Comparison of ENCODE assay signal across 8 cellular contexts in the genomic region with DNA sequence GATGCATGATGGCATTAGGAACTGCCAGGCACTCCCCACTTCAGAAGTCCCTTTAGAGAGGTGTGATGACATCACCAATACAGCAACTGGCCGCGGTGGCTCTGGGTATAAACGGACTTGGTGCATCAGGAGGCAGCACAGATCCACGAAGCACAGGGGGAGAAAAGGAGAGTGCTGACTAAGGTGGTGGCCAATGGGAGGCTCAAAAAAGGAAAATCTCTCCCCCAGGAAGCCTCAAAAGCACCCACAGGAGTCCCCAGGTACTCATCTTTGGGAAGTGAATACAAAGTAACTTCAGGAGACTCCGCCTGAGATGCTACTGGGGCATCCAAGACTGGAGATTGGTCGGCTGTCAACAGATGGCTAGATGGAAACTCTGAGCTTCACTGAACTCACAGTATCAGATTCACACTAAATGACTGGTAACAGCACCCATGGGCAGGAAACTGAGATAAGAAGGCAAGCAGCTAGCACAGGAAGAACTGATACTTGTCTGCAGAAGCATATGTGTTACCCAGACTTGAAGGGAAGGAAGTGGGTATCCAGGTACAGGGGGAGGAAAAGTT.
A peak's percentile ranks its signal among the peaks of the same experiment; 100 is the strongest.
DNase-seq lines count a peak whose midpoint lies in the region; ATAC-seq and TF ChIP-seq lines count a peak whose summit lies in the region.
"Had no signal": no experiment of that assay in that cellular context is flagged by ENCODE, and none has a peak within 500 bp of the region (broad histone marks: within the 10 kb centered on the region; RNA-seq: fewer than 3 reads in every experiment).

No MANE protein-coding gene starts in this region.

- no peaks in the 10 kb centered on the region for H3K9me3 ChIP-seq in tibial artery

- no peaks in the 10 kb centered on the region for H3K36me3 ChIP-seq in tibial artery

- no peak for TF ChIP-seq CTCF in GM20000 (IDR thresholded peaks at IDR 0.05; ENCODE audit: extremely low read depth, missing control alignments)
- no peak for TF ChIP-seq CTCF in tibial artery (IDR thresholded peaks at IDR 0.05)

- H3K4me1 ChIP-seq in tibial artery: peaks cover 0 to 34% (median 18%) of the 10 kb centered on the region in 4 donors

- DNase-seq in GM20000 (ENCODE audit: low spot score) (peak; percentile 59), activated T-helper 1 cell treated with Interleukin-2 at 50 U/mL for 16 hours (ENCODE audit: low read depth) (peak; percentile 25), Ammon's horn (ENCODE audit: low spot score) (no peak), tibial artery (no peak), DMS79 (lab: John Stamatoyannopoulos, UW) (no peak)
- peak; percentile 30 to 55 (median 46) for DNase-seq in stimulated activated CD4-positive, alpha-beta T cell treated with anti-CD3 and anti-CD28 coated beads, TNF-alpha, amount 100 ng/mL, for 24 hours (ENCODE audit: low read depth in 3 of 3)

- intact Hi-C loops in tibial artery (cut with DNase I; ENCODE audit: low total_unique reads): no loop called here

- ATAC-seq in HG03457 (IDR thresholded peaks at IDR 0.05; ENCODE audit: unreplicated experiment): peak; percentile 78
- ATAC-seq: Panc1 had no signal

- H3K27me3 ChIP-seq in tibial artery: no peaks in the 10 kb centered on the region

- no peak overlapping the region for H3K4me3 ChIP-seq in tibial artery

- no peak overlapping the region for H3K27ac ChIP-seq in tibial artery

Comparison
In these comparisons a context has a peak if more than half of its experiments do, and no peak if none do; other contexts are left out.
1. DNase-seq: peak in GM20000 (single experiment), activated T-helper 1 cell treated with Interleukin-2 at 50 U/mL for 16 hours (single experiment) and stimulated activated CD4-positive, alpha-beta T cell treated with anti-CD3 and anti-CD28 coated beads, TNF-alpha, amount 100 ng/mL, for 24 hours (3 of 3); none in Ammon's horn (single experiment), tibial artery (0 of 2) and DMS79 (single experiment).